In the genomic region with DNA sequence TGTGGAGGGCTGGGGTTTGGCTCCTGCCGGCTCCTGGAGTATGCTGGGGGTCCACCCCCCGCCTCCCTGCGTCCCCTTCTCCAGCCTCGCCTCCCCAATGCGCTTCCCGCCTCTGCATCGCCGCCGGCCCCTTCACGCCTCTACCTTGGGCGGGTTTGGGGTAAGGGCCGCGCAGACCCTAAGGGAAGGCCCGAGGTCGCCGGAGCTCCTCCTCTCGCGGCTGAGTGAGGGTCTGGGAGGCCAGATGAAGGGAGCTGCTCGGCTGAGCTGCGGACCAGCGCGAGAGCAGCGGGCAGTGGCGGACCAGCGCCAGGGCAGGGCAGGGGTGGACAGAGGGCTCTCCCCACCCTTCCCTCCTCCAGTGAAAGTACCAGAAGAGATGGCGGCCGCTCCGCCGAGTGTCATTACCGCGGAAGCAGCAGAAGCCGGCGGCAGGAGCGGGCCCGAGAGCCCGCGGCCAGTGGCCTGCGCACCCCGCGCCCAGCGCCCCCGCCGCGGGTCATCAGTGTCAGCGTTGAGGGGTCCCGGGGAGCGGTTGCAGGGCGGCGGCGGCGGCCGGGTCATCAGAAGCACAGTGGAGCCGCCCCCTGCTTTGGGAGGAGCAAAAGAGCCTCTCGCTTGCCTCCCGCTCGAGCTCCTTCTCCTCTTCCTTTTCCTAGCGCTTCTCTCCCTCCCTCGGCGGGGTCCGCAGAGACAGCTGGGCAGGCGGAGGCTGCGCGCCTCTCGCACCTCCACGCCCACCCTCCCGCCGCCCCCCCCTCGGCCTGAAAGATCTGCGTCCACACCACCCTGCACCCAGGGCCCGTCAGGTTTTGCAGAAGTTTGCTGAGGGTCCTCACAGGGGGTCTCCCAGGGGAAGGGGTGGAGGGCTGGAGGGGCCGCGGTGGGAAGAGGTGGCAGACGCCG, we compare ENCODE assay signal across 8 cellular contexts.
DNase-seq lines count a peak whose midpoint lies in the region; ATAC-seq and TF ChIP-seq lines count a peak whose summit lies in the region.

No MANE protein-coding gene starts in this region.

- no peak overlapping the region for H3K27ac ChIP-seq in RWPE2 (ENCODE audit: poor library complexity, severe bottlenecking)
- no peak overlapping the region for H3K27ac ChIP-seq in right cardiac atrium (ENCODE audit: low read length)
- no peak overlapping the region for H3K27ac ChIP-seq in trophoblast cell (ENCODE audit: low read depth, low read length)

- intact Hi-C loops in right cardiac atrium (cut with DNase I) = loop anchor here in 1 of 4 donors (10.0 kb wide), 1 partner anchor 255 kb away; the partner anchor contains the start of gene CADM1

- H3K9me3 ChIP-seq in RWPE2 (ENCODE audit: severe bottlenecking) (no peaks in the 10 kb centered on the region), right cardiac atrium (ENCODE audit: control insufficient read depth, low read length) (no peaks in the 10 kb centered on the region), trophoblast cell (ENCODE audit: insufficient read depth, low read depth, low read length) (peaks cover 2% of the 10 kb centered on the region)

- peak overlapping the region; percentile 27 for H2AFZ ChIP-seq in trophoblast cell (ENCODE audit: insufficient read depth, low read length, poor library complexity)

- whole genome bisulfite sequencing in right cardiac atrium = 5% methylated on average over 74 of the region's 74 CpGs
- no CpG with 5 or more reads among the region's 74 CpGs for WGBS in trophoblast cell (ENCODE audit: extremely low coverage, insufficient coverage, insufficient read length)

- H3K4ac ChIP-seq in trophoblast cell (ENCODE audit: low read depth, low read length) = no peak overlapping the region

- no peak overlapping the region for H3K9ac ChIP-seq in trophoblast cell (ENCODE audit: low read length)

- H3K4me1 ChIP-seq in RWPE2 (ENCODE audit: insufficient read depth, poor library complexity, severe bottlenecking) = no peaks in the 10 kb centered on the region
- H3K4me1 ChIP-seq in right cardiac atrium (ENCODE audit: control insufficient read depth, insufficient read depth, low read length) = peaks cover 3% of the 10 kb centered on the region
- H3K4me1 ChIP-seq in trophoblast cell (ENCODE audit: control insufficient read depth in 1 of 2, insufficient read depth in 2 of 2, low read length in 2 of 2) = peaks cover 2 to 4% of the 10 kb centered on the region in 2 experiments

- H2BK120ac ChIP-seq in trophoblast cell (ENCODE audit: insufficient read depth, low read length, poor library complexity) = no peak overlapping the region

- H3K79me1 ChIP-seq in trophoblast cell (ENCODE audit: low read length) = no peaks in the 10 kb centered on the region

- peak overlapping the region; percentile 15 for H4K8ac ChIP-seq in trophoblast cell (ENCODE audit: low read depth, low read length)

- no peak overlapping the region for H2BK12ac ChIP-seq in trophoblast cell (ENCODE audit: low read length)

- H3K79me2 ChIP-seq in trophoblast cell (ENCODE audit: control insufficient read depth, insufficient read depth, low read length, poor library complexity) = no peaks in the 10 kb centered on the region

- H3K18ac ChIP-seq in trophoblast cell (ENCODE audit: low read length) = no peak overlapping the region

- H3K27me3 ChIP-seq in RWPE2 (ENCODE audit: insufficient read depth, poor library complexity, severe bottlenecking) (peaks cover 7% of the 10 kb centered on the region), right cardiac atrium (ENCODE audit: control insufficient read depth, insufficient read depth) (no peaks in the 10 kb centered on the region), trophoblast cell (ENCODE audit: insufficient read depth, low read length) (peaks cover 32% of the 10 kb centered on the region)

- H3K4me3 ChIP-seq in RWPE2 (ENCODE audit: severe bottlenecking) = peak overlapping the region; percentile 24
- peak overlapping the region; percentile 66 for H3K4me3 ChIP-seq in right cardiac atrium (ENCODE audit: low read length)
- H3K4me3 ChIP-seq in trophoblast cell (ENCODE audit: low read depth, low read length) = peak overlapping the region; percentile 65

- H4K12ac ChIP-seq in trophoblast cell (ENCODE audit: low read depth, low read length) = no peak overlapping the region

- H2AK5ac ChIP-seq in trophoblast cell (ENCODE audit: low read length) = no peak overlapping the region

- H4K91ac ChIP-seq in trophoblast cell (ENCODE audit: low read depth, low read length) = no peak overlapping the region

- H3K14ac ChIP-seq in trophoblast cell (ENCODE audit: low read length) = no peak overlapping the region

- H3K36me3 ChIP-seq in RWPE2 (ENCODE audit: low read depth) (no peaks in the 10 kb centered on the region), trophoblast cell (ENCODE audit: control insufficient read depth in 1 of 2, insufficient read depth in 2 of 2, low read length in 2 of 2) (no peaks in the 10 kb centered on the region)

- no peak overlapping the region for H2BK5ac ChIP-seq in trophoblast cell (ENCODE audit: low read depth, low read length, poor library complexity)

- DNase-seq in DMS53 (lab: John Stamatoyannopoulos, UW) (peak; percentile 69), RWPE2 (ENCODE audit: low spot score) (no peak), right cardiac atrium (peak; percentile 49 to 81 (median 77)), trophoblast cell (peak in 1 of 2 donors; percentile 2), SHP77 treated with DMSO at 0.1 percent for 48 hours (lab: John Stamatoyannopoulos, UW) (no peak), GOT3 (lab: John Stamatoyannopoulos, UW) (no peak), SKM-1 treated with dmso at 0.1 percent for 144 hours (lab: John Stamatoyannopoulos, UW; ENCODE audit: unreplicated experiment) (no peak)

- ATAC-seq in RWPE2 (ENCODE audit: low read depth) = peak; percentile 46; the same call in 1 of the 3 replicates
- ATAC-seq in right cardiac atrium = peak; percentile 73 to 81
- no peak for ATAC-seq in GM19351 (IDR thresholded peaks at IDR 0.05; ENCODE audit: unreplicated experiment)

- no peak for TF ChIP-seq CTCF in RWPE2 (IDR thresholded peaks at IDR 0.05; ENCODE audit: poor library complexity, severe bottlenecking)

- H3K4me2 ChIP-seq in trophoblast cell (ENCODE audit: low read length) = peak overlapping the region; percentile 58

- no peak overlapping the region for H3K23ac ChIP-seq in trophoblast cell (ENCODE audit: low read length)

Comparison
In these comparisons a context has a peak if more than half of its experiments do, and no peak if none do; other contexts are left out.
1. DNase-seq: peak in DMS53 (single experiment) and right cardiac atrium (3 of 3); none in RWPE2 (single experiment), SHP77 treated with DMSO at 0.1 percent for 48 hours (single experiment), GOT3 (single experiment) and SKM-1 treated with dmso at 0.1 percent for 144 hours (single experiment).
2. Peak in every context shown above with its lines, with median percentiles within 50 percentile points of each other: H3K4me3 ChIP-seq.